Comparison of ENCODE assay signal across 8 cellular contexts in the genomic region with DNA sequence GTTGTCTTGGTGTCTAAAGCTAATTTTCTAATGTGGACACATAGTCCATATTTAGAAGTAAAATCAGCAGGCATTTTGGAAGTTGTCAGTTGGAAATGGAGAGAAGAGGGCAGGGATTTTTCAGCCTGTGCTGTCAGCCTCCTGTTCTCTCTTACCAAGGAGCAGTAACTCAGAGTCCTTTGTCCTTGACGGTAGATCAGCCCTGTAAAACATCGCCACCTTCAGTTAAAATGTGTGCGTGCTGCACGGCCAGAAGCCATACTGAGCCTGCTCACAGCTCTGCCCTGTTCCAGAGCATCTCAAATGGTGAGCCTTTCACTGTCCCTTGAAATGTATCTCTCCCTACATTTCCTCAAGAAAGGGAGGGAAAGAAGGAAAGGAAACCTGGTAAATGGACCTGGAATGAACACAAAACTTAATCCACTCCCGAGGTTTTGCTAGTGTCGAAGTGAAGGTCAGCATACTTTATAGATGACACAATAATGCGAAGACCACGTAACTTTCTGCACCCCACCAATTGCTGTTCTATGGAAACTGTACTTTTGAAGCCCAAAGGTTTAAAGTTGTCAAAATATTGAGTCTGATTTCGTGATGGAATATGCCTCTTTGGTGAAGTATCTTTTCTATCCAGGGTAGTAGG.
DNase-seq lines count a peak whose midpoint lies in the region; ATAC-seq lines count a peak whose summit lies in the region.

No MANE protein-coding gene starts in this region.

- intact Hi-C loops in head of caudate nucleus (cut with DNase I) = no loop called here
- intact Hi-C loops in posterior vena cava (cut with DNase I) = loop anchor here (10.0 kb wide), 1 partner anchor 221 kb away; no protein-coding TSS in a partner anchor

- DNase-seq in C1 segment of cervical spinal cord (lab: John Stamatoyannopoulos, UW) (peak in 10 of 14 donors; percentile 9 to 68 (median 23)), NCI-H1105 treated with DMSO at 0.1 percent for 48 hours (lab: John Stamatoyannopoulos, UW) (peak; percentile 63), UCSD-AML1 (lab: John Stamatoyannopoulos, UW; ENCODE audit: unreplicated experiment) (peak; percentile 30), head of caudate nucleus (peak in 41 of 42 donors; percentile 11 to 82 (median 62)), posterior vena cava (ENCODE audit: low spot score) (peak; percentile 65)
- DNase-seq in naive thymus-derived CD8-positive, alpha-beta T cell = no peak

- no peaks in the 10 kb centered on the region for H3K4me1 Mint-ChIP-seq in naive thymus-derived CD8-positive, alpha-beta T cell

- H3K4me3 Mint-ChIP-seq in naive thymus-derived CD8-positive, alpha-beta T cell = no peak overlapping the region

- H3K27ac Mint-ChIP-seq in naive thymus-derived CD8-positive, alpha-beta T cell = no peak overlapping the region

- no peaks in the 10 kb centered on the region for H3K36me3 Mint-ChIP-seq in naive thymus-derived CD8-positive, alpha-beta T cell

- peaks cover 0 to 29% (median 10%) of the 10 kb centered on the region in 5 donors for H3K27me3 Mint-ChIP-seq in naive thymus-derived CD8-positive, alpha-beta T cell

- POLR2A ChIA-PET in naive thymus-derived CD8-positive, alpha-beta T cell (lab: Charles Lee) = no interaction called here

- peaks cover 0 to 3% (median 0%) of the 10 kb centered on the region in 9 donors for H3K9me3 Mint-ChIP-seq in naive thymus-derived CD8-positive, alpha-beta T cell

- ATAC-seq in GM18520 (IDR thresholded peaks at IDR 0.05; ENCODE audit: unreplicated experiment) (peak; percentile 74), HG02938 (IDR thresholded peaks at IDR 0.05; ENCODE audit: unreplicated experiment) (peak; percentile 80)
- no peak for ATAC-seq in naive thymus-derived CD8-positive, alpha-beta T cell

Comparison
In these comparisons a context has a peak if more than half of its experiments do, and no peak if none do; other contexts are left out.
1. DNase-seq: peak in C1 segment of cervical spinal cord (10 of 14), NCI-H1105 treated with DMSO at 0.1 percent for 48 hours (single experiment), UCSD-AML1 (single experiment), head of caudate nucleus (41 of 42) and posterior vena cava (single experiment); none in naive thymus-derived CD8-positive, alpha-beta T cell (0 of 10).
2. ATAC-seq: peak in GM18520 (single experiment) and HG02938 (single experiment); none in naive thymus-derived CD8-positive, alpha-beta T cell (0 of 2).